Comparison of ENCODE assay signal across 1 cellular context in genomic region chr11:118606157-118606843, GRCh38.
TF ChIP-seq lines count a peak whose summit lies in the region.

No MANE protein-coding gene starts in this region.

TF ChIP-seq in liver, 16 proteins besides CTCF, POLR2A, EP300 and RAD21 (continued from another document):
- TF ChIP-seq ZBTB33 (IDR thresholded peaks at IDR 0.05) (no peak), HNF4A (conservative IDR thresholded peaks at IDR 0.05) (no peak), NR2F2 (IDR thresholded peaks at IDR 0.05) (no peak), MAX (IDR thresholded peaks at IDR 0.05) (no peak), SP1 (IDR thresholded peaks at IDR 0.05) (no peak)
